In the genomic region with DNA sequence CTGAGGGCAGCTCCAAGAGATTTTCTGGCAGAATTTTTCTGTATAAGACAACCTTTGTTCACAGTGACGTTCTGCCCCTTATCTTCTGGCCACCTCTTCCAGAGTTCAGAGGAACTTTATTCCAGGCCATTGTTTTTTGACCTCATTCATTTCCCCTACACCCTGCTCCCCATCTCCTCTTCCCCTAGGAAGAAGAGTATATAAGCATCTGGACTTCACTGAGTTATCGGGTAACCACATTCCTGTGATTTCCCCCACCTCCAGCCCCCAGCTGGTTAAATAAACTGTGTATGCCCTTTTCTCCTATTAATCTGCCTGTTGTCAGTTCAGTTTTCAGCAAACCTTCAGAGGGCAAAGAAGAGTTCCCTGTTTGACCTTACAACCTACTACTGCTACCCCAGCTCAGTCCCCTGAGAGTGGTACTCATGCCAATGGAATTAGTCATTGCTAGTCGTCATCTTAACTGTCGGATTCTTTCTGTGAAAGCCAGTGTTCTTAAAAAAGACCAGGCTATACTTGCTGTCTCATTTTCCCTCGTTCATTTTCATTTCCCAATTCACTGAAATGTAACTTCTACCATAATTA, we compare ENCODE assay signal across 8 cellular contexts. TPM values are rescaled to one million over a fixed set of nuclear protein-coding genes. Genes with fewer than 3 reads are reported as not detected.
DNase-seq lines count a peak whose midpoint lies in the region; ATAC-seq and TF ChIP-seq lines count a peak whose summit lies in the region.

No MANE protein-coding gene starts in this region.

- H3K27ac ChIP-seq in liver (ENCODE audit: low read depth in 1 of 2, low read length in 2 of 2), result peak overlapping the region; percentile 18 to 62

- CTCF ChIA-PET in BJ (lab: Yijun Ruan, JAX), result no interaction called here

- POLR2A ChIA-PET in BJ (lab: Charles Lee), result interaction anchor here (1.1 kb wide), 1 partner anchor 14 kb away, joined by 3 read pairs; no protein-coding TSS in a partner anchor

- H3K4me3 ChIP-seq in BJ (ENCODE audit: low read depth, low read length) (no peak overlapping the region), astrocyte of the spinal cord (ENCODE audit: low read depth, low read length) (no peak overlapping the region), liver (ENCODE audit: low read depth in 1 of 3, low read length in 3 of 3) (no peak overlapping the region)

- no peak for TF ChIP-seq CTCF in BJ (IDR thresholded peaks at IDR 0.05; ENCODE audit: insufficient read depth, low read depth, low read length)
- TF ChIP-seq CTCF in astrocyte of the spinal cord (IDR thresholded peaks at IDR 0.05; ENCODE audit: low read depth, low read length), result no peak
- TF ChIP-seq CTCF in liver (IDR thresholded peaks at IDR 0.05; ENCODE audit: low read depth, low read length, missing input control), result no peak

- peak; percentile 80 for ATAC-seq in HG03442 (IDR thresholded peaks at IDR 0.05; ENCODE audit: unreplicated experiment)
- ATAC-seq in GM18517 (IDR thresholded peaks at IDR 0.05; ENCODE audit: unreplicated experiment), result no peak
- no peak for ATAC-seq in GM21737 (IDR thresholded peaks at IDR 0.05; ENCODE audit: unreplicated experiment)
- no peak for ATAC-seq in HG03095 (IDR thresholded peaks at IDR 0.05; ENCODE audit: unreplicated experiment)

- DNase-seq in BJ (ENCODE audit: low read depth) (peak; percentile 49), astrocyte of the spinal cord (ENCODE audit: low read depth, low spot score) (peak; percentile 90), NCI-H128 (lab: John Stamatoyannopoulos, UW; ENCODE audit: unreplicated experiment) (no peak)

- in situ Hi-C loops in astrocyte of the spinal cord (cut with HindIII; ENCODE audit: low sequenced_read_pairs), result no loop called here

- H3K9ac ChIP-seq in liver (ENCODE audit: low read depth in 1 of 2, low read length in 2 of 2), result no peak overlapping the region

- WGBS in liver, result 42% methylated on average over 5 of the region's 5 CpGs

- H3K9me3 ChIP-seq in liver (ENCODE audit: control insufficient read depth in 4 of 4, low read length in 3 of 4), result no peaks in the 10 kb centered on the region

- peaks cover 0 to 6% (median 4%) of the 10 kb centered on the region in 4 donors for H3K4me1 ChIP-seq in liver (ENCODE audit: control insufficient read depth in 4 of 4, insufficient read depth in 4 of 4, low read length in 3 of 4)

- H3K36me3 ChIP-seq in BJ (ENCODE audit: control insufficient read depth, insufficient read depth, low read length) (no peaks in the 10 kb centered on the region), liver (ENCODE audit: control insufficient read depth in 4 of 4, insufficient read depth in 3 of 4, low read depth in 1 of 4, low read length in 3 of 4) (no peaks in the 10 kb centered on the region)

- peak in 1 of 2 donors; percentile 23 for TF ChIP-seq RAD21 in liver (IDR thresholded peaks at IDR 0.05)

- H3K27me3 ChIP-seq in BJ (ENCODE audit: control insufficient read depth, insufficient read depth, low read length) (no peaks in the 10 kb centered on the region), liver (ENCODE audit: control insufficient read depth in 4 of 4, insufficient read depth in 4 of 4, low read length in 3 of 4) (no peaks in the 10 kb centered on the region)

TF ChIP-seq in liver, 16 proteins besides CTCF, POLR2A, EP300 and RAD21:
- TF ChIP-seq FOXA1 (IDR thresholded peaks at IDR 0.05) (no peak), NR2F2 (IDR thresholded peaks at IDR 0.05) (peak; percentile 88), HNF4G (IDR thresholded peaks at IDR 0.05) (no peak), EGR1 (IDR thresholded peaks at IDR 0.05; ENCODE audit: low read depth in 2 of 2) (no peak), SP1 (IDR thresholded peaks at IDR 0.05) (peak; percentile 63), RXRA (IDR thresholded peaks at IDR 0.05) (peak; percentile 68 to 79), HNF4A (conservative IDR thresholded peaks at IDR 0.05) (peak; percentile 32 to 65), TAF1 (conservative IDR thresholded peaks at IDR 0.05) (no peak), JUND (IDR thresholded peaks at IDR 0.05) (peak; percentile 77 to 79), GABPA (IDR thresholded peaks at IDR 0.05 in 1 of 2, conservative IDR thresholded peaks at IDR 0.05 in 1 of 2) (no peak), FOXA2 (IDR thresholded peaks at IDR 0.05) (no peak), YY1 (IDR thresholded peaks at IDR 0.05) (peak; percentile 28)
- TF ChIP-seq, protein P1, sequence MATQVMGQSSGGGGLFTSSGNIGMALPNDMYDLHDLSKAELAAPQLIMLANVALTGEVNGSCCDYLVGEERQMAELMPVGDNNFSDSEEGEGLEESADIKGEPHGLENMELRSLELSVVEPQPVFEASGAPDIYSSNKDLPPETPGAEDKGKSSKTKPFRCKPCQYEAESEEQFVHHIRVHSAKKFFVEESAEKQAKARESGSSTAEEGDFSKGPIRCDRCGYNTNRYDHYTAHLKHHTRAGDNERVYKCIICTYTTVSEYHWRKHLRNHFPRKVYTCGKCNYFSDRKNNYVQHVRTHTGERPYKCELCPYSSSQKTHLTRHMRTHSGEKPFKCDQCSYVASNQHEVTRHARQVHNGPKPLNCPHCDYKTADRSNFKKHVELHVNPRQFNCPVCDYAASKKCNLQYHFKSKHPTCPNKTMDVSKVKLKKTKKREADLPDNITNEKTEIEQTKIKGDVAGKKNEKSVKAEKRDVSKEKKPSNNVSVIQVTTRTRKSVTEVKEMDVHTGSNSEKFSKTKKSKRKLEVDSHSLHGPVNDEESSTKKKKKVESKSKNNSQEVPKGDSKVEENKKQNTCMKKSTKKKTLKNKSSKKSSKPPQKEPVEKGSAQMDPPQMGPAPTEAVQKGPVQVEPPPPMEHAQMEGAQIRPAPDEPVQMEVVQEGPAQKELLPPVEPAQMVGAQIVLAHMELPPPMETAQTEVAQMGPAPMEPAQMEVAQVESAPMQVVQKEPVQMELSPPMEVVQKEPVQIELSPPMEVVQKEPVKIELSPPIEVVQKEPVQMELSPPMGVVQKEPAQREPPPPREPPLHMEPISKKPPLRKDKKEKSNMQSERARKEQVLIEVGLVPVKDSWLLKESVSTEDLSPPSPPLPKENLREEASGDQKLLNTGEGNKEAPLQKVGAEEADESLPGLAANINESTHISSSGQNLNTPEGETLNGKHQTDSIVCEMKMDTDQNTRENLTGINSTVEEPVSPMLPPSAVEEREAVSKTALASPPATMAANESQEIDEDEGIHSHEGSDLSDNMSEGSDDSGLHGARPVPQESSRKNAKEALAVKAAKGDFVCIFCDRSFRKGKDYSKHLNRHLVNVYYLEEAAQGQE (IDR thresholded peaks at IDR 0.05), result no peak
- TF ChIP-seq, protein P2, sequence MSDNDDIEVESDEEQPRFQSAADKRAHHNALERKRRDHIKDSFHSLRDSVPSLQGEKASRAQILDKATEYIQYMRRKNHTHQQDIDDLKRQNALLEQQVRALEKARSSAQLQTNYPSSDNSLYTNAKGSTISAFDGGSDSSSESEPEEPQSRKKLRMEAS (IDR thresholded peaks at IDR 0.05), result peak; percentile 20
- TF ChIP-seq, protein P3, sequence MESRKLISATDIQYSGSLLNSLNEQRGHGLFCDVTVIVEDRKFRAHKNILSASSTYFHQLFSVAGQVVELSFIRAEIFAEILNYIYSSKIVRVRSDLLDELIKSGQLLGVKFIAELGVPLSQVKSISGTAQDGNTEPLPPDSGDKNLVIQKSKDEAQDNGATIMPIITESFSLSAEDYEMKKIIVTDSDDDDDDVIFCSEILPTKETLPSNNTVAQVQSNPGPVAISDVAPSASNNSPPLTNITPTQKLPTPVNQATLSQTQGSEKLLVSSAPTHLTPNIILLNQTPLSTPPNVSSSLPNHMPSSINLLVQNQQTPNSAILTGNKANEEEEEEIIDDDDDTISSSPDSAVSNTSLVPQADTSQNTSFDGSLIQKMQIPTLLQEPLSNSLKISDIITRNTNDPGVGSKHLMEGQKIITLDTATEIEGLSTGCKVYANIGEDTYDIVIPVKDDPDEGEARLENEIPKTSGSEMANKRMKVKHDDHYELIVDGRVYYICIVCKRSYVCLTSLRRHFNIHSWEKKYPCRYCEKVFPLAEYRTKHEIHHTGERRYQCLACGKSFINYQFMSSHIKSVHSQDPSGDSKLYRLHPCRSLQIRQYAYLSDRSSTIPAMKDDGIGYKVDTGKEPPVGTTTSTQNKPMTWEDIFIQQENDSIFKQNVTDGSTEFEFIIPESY (IDR thresholded peaks at IDR 0.05), result no peak
- TF ChIP-seq, protein P4, sequence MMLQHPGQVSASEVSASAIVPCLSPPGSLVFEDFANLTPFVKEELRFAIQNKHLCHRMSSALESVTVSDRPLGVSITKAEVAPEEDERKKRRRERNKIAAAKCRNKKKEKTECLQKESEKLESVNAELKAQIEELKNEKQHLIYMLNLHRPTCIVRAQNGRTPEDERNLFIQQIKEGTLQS (IDR thresholded peaks at IDR 0.05), result peak; percentile 43
TF ChIP-seq in liver: peak in this region for 8.

RNA-seq across cellular contexts. Expression of a gene that starts 14.3 kb away (rescaled TPM):
- 2.3 and 4.4 TPM in 2 replicates for polyA plus RNA-seq in BJ (2011; rRNA removed)
- 4.6 and 10.1 TPM in 2 replicates for polyA minus RNA-seq in BJ (2011; rRNA and poly(A)+ RNA removed)
- total RNA-seq in liver, result 1 to 10 TPM; 1.4 to 2.3 TPM
- 10 to 100 TPM in 1 of 2 donors, 1 to 10 TPM in 1; 1.0 to 16.6 TPM for polyA plus RNA-seq in liver

RNA-seq across cellular contexts. Expression of a gene that starts 30.1 kb away (rescaled TPM):
- polyA plus RNA-seq in BJ (2011; rRNA removed) (0.09 and 0.20 TPM in 2 replicates), liver (10 to 100 TPM; 24.9 to 92.7 TPM)
- 0.05 and 0.33 TPM in 2 replicates for polyA minus RNA-seq in BJ (2011; rRNA and poly(A)+ RNA removed)
- 100 to 1,000 TPM in 1 of 2 donors, 10 to 100 TPM in 1; 78.6 to 131 TPM for total RNA-seq in liver

Comparison
In these comparisons a context has a peak if more than half of its experiments do, and no peak if none do; other contexts are left out.
1. RNA of a gene that starts 30.1 kb away (polyA plus RNA-seq): 24.9 to 92.7 TPM in liver; 0.09 to 0.20 TPM in BJ; every median in the first group is over 10 times any median in the second.